Comparison of ENCODE assay signal across 8 cellular contexts in genomic region chr7:128455556-128456254, GRCh38. TPM values are rescaled to one million over a fixed set of nuclear protein-coding genes. Genes with fewer than 3 reads are reported as not detected.
DNase-seq lines count a peak whose midpoint lies in the region; ATAC-seq, FAIRE-seq and TF ChIP-seq lines count a peak whose summit lies in the region.

A gene with protein sequence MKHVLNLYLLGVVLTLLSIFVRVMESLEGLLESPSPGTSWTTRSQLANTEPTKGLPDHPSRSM (plus strand): TSS chr7:128455878. CDS start chr7:128457269, 1,391 bp downstream.

- H3K9me3 Mint-ChIP-seq in CD14-positive monocyte: no peaks in the 10 kb centered on the region

- TF ChIP-seq POLR2A in HepG2 (IDR thresholded peaks at IDR 0.05; ENCODE audit: insufficient read depth in 1 of 2, low read depth in 2 of 2, low read length in 2 of 2): peak; percentile 89 to 96

- H4K20me1 ChIP-seq in HepG2 (ENCODE audit: insufficient read depth, low read length): peaks cover 8% of the 10 kb centered on the region

- no peak for TF ChIP-seq RAD21 in HepG2 (CRISPR knock-in tag; IDR thresholded peaks at IDR 0.05)

- intact Hi-C loops in CD14-positive monocyte (cut with micrococcal nuclease) (loop anchor here (10.0 kb wide), 2 partner anchors 51 to 111 kb away; partner anchors contain the start of genes IMPDH1 (in 2 of the 2) and RBM28 (in 1 of the 2)), HepG2 (cut with micrococcal nuclease; ENCODE audit: unreplicated experiment) (no loop called here)

- 0% methylated on average over 23 of the region's 63 CpGs for WGBS in HepG2 (ENCODE audit: low lambda C conversion rate)

- peak within 1 kb of the TSS; percentile 68 for H3K27ac ChIP-seq in HepG2 (ENCODE audit: extremely low read length, insufficient read depth, low read length)

- H3K9me3 ChIP-seq in HepG2 (ENCODE audit: low read length): no peaks in the 10 kb centered on the region

- BruUV-seq in HepG2 (replicated peaks; lab: Mats Ljungman, UMichigan): TSS peak; percentile 66

- H3K27me3 Mint-ChIP-seq in CD14-positive monocyte (ENCODE audit: low read depth in 3 of 3): peaks cover 0 to 1% (median 0%) of the 10 kb centered on the region in 3 donors

- peaks cover 0 to 3% of the 10 kb centered on the region in 2 experiments; a peak in 1 of 5 replicates for H3K27me3 ChIP-seq in HepG2 (ENCODE audit: control insufficient read depth in 1 of 2, insufficient read depth in 2 of 2, low read length in 2 of 2)

- H3K79me2 ChIP-seq in HepG2 (ENCODE audit: insufficient read depth, low read length): peaks cover 15% of the 10 kb centered on the region

- in situ Hi-C loops in HepG2 (cut with HindIII; ENCODE audit: extremely low pct_ligation_motif_present, low pct_unique_long_range_greater_than_20kb): loop anchor here (5.0 kb wide), 2 partner anchors 33 to 58 kb away; no protein-coding TSS in a partner anchor

- TF ChIP-seq CTCF in CD14-positive monocyte (IDR thresholded peaks at IDR 0.05) (no peak), HepG2 (CRISPR knock-in tag; IDR thresholded peaks at IDR 0.05) (peak; percentile 16; the same call in 1 of the 2 replicates)

- H3K4me2 ChIP-seq in HepG2 (ENCODE audit: low read depth, low read length): peak within 1 kb of the TSS; percentile 91

- TF ChIP-seq EP300 in HepG2 (IDR thresholded peaks at IDR 0.05; ENCODE audit: low read depth in 2 of 2, low read length in 2 of 2) (peak in 1 of 2 experiments; percentile 56; a peak in 2 of 4 replicates), HepG2 (CRISPR knock-in tag; IDR thresholded peaks at IDR 0.05; ENCODE audit: borderline replicate concordance) (0 out of 2 replicates have a peak, but pooled peaks have one; percentile 30)

- no peak for FAIRE-seq in HepG2 (lab: Jason Lieb, UNC)

- peaks cover 3 to 4% of the 10 kb centered on the region in 2 donors for H3K36me3 Mint-ChIP-seq in CD14-positive monocyte

- H3K4me1 Mint-ChIP-seq in CD14-positive monocyte: peaks cover 34% of the 10 kb centered on the region

- DNase-seq in CD14-positive monocyte (ENCODE audit: low spot score): peak; percentile 94
- peak; percentile 87 for DNase-seq in NCI-H748 treated with DMSO at 0.1 percent for 48 hours (lab: John Stamatoyannopoulos, UW)
- peak; percentile 89 to 92 for DNase-seq in activated CD4-positive, alpha-beta T cell treated with anti-CD3 and anti-CD28 coated beads, Interleukin-2, amount 50 U/mL, for 4 hours
- peak; percentile 92 for DNase-seq in dermis blood vessel endothelial cell
- peak; percentile 74 for DNase-seq in HepG2 (ENCODE audit: low spot score)
- DNase-seq in stimulated activated CD4-positive, alpha-beta T cell treated with anti-CD3 and anti-CD28 coated beads, Interleukin-2, amount 100 ng/mL, for 48 hours: peak; percentile 92 to 95

- CTCF ChIA-PET in HepG2 (lab: Yijun Ruan, JAX; ENCODE audit: low intra/inter-chr PET ratio, low total read pairs): interaction anchor here (2.1 kb wide), 1 partner anchor 29 kb away, joined by 6 read pairs; no protein-coding TSS in a partner anchor

- H2AFZ ChIP-seq in HepG2 (ENCODE audit: low read length): no peak within 1 kb of the TSS

- peak within 1 kb of the TSS; percentile 95 to 99 (median 98) for H3K27ac Mint-ChIP-seq in CD14-positive monocyte

- H3K9ac ChIP-seq in HepG2 (ENCODE audit: insufficient read depth, low read depth, low read length): peak within 1 kb of the TSS; percentile 82

- POLR2A ChIA-PET in HepG2 (lab: Yijun Ruan, JAX): interaction anchor here (0.9 to 4.1 kb wide), 10 partner anchors 11 to 47 kb away, joined by 3 to 54 read pairs (median 4); partner anchors contain the start of gene METTL2B

- ATAC-seq in GM19397 (IDR thresholded peaks at IDR 0.05; ENCODE audit: unreplicated experiment) (peak; percentile 93), HG03565 (IDR thresholded peaks at IDR 0.05; ENCODE audit: unreplicated experiment) (peak; percentile 75), HepG2 (peak; percentile 96)

- H3K4me3 ChIP-seq in HepG2 (replicated peaks in 1 of 3; ENCODE audit: insufficient read depth in 1 of 3, low read depth in 2 of 3, low read length in 3 of 3): peak within 1 kb of the TSS; percentile 82 to 96 (median 92)

- peak within 1 kb of the TSS; percentile 89 to 95 for H3K4me3 Mint-ChIP-seq in CD14-positive monocyte

- H3K36me3 ChIP-seq in HepG2 (replicated peaks in 1 of 2; ENCODE audit: control insufficient read depth in 1 of 2, insufficient read depth in 2 of 2, low read length in 2 of 2): no peaks in the 10 kb centered on the region

- H3K4me1 ChIP-seq in HepG2 (ENCODE audit: insufficient read depth, low read length): peaks cover 69% of the 10 kb centered on the region

TF ChIP-seq in HepG2, 621 proteins besides CTCF, POLR2A, EP300 and RAD21 (continues in another document):
- TF ChIP-seq ZNF101 (CRISPR knock-in tag; IDR thresholded peaks at IDR 0.05; ENCODE audit: borderline replicate concordance, low read depth) (no peak), ADNP (CRISPR knock-in tag; IDR thresholded peaks at IDR 0.05) (no peak), NFE2L2 (IDR thresholded peaks at IDR 0.05; ENCODE audit: low read length) (no peak), CENPX (CRISPR knock-in tag; IDR thresholded peaks at IDR 0.05) (no peak), MEF2D (CRISPR knock-in tag; IDR thresholded peaks at IDR 0.05) (peak; percentile 24; the same call in 1 of the 2 replicates), ZNF598 (CRISPR knock-in tag; IDR thresholded peaks at IDR 0.05; ENCODE audit: borderline replicate concordance) (peak; percentile 82; the same call in 1 of the 2 replicates), SATB2 (CRISPR knock-in tag; IDR thresholded peaks at IDR 0.05) (no peak), IRF2 (CRISPR knock-in tag; IDR thresholded peaks at IDR 0.05) (no peak; the same call in 1 of the 2 replicates), NFKB2 (CRISPR knock-in tag; IDR thresholded peaks at IDR 0.05; ENCODE audit: borderline replicate concordance) (peak; percentile 70), SIN3B (IDR thresholded peaks at IDR 0.05; ENCODE audit: low read length) (no peak), MED13 (CRISPR knock-in tag; IDR thresholded peaks at IDR 0.05) (no peak)
- TF ChIP-seq, protein P1, sequence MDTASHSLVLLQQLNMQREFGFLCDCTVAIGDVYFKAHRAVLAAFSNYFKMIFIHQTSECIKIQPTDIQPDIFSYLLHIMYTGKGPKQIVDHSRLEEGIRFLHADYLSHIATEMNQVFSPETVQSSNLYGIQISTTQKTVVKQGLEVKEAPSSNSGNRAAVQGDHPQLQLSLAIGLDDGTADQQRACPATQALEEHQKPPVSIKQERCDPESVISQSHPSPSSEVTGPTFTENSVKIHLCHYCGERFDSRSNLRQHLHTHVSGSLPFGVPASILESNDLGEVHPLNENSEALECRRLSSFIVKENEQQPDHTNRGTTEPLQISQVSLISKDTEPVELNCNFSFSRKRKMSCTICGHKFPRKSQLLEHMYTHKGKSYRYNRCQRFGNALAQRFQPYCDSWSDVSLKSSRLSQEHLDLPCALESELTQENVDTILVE (CRISPR knock-in tag; IDR thresholded peaks at IDR 0.05): no peak
- TF ChIP-seq, protein P2, sequence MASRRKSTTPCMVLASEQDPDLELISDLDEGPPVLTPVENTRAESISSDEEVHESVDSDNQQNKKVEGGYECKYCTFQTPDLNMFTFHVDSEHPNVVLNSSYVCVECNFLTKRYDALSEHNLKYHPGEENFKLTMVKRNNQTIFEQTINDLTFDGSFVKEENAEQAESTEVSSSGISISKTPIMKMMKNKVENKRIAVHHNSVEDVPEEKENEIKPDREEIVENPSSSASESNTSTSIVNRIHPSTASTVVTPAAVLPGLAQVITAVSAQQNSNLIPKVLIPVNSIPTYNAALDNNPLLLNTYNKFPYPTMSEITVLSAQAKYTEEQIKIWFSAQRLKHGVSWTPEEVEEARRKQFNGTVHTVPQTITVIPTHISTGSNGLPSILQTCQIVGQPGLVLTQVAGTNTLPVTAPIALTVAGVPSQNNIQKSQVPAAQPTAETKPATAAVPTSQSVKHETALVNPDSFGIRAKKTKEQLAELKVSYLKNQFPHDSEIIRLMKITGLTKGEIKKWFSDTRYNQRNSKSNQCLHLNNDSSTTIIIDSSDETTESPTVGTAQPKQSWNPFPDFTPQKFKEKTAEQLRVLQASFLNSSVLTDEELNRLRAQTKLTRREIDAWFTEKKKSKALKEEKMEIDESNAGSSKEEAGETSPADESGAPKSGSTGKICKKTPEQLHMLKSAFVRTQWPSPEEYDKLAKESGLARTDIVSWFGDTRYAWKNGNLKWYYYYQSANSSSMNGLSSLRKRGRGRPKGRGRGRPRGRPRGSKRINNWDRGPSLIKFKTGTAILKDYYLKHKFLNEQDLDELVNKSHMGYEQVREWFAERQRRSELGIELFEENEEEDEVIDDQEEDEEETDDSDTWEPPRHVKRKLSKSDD (CRISPR knock-in tag; IDR thresholded peaks at IDR 0.05; ENCODE audit: low read depth): no peak

RNA-seq across cellular contexts. Expression of the gene that starts here (rescaled TPM):
- 1 to 10 TPM; 2.0 to 2.6 TPM for polyA plus RNA-seq in CD14-positive monocyte
- total RNA-seq in dermis blood vessel endothelial cell: 9.3 and 10.9 TPM in 2 replicates
- total RNA-seq in HepG2 (2016; rRNA removed; fragmentation: Illumina TruSeq; extraction: Trizol): 8.6 and 11.1 TPM in 2 replicates
- total RNA-seq in HepG2 (2016; cell fraction: cytosol; rRNA removed; fragmentation: Illumina TruSeq; extraction: Trizol; ENCODE audit: low read depth): 5.5 and 6.1 TPM in 2 replicates
- 9.8 and 10.4 TPM in 2 replicates for total RNA-seq in HepG2 (2016; cell fraction: insoluble cytoplasmic fraction; rRNA removed; fragmentation: Illumina TruSeq; extraction: Trizol)
- total RNA-seq in HepG2 (2016; cell fraction: membrane; rRNA removed; fragmentation: Illumina TruSeq; extraction: Trizol): 9.5 and 9.7 TPM in 2 replicates
- total RNA-seq in HepG2 (2016; cell fraction: nucleus; rRNA removed; fragmentation: Illumina TruSeq; extraction: Trizol): 7.8 and 10.3 TPM in 2 replicates
- polyA plus RNA-seq in HepG2 (2011; rRNA removed): 43.1 and 44.0 TPM in 2 replicates
- 32.3 and 32.9 TPM in 2 replicates for polyA plus RNA-seq in HepG2 (2011; cell fraction: cytosol; rRNA removed)
- 35.8 and 42.7 TPM in 2 replicates for polyA plus RNA-seq in HepG2 (2011; cell fraction: nucleus; rRNA removed)
- 13.1 and 14.9 TPM in 2 replicates for polyA plus RNA-seq in HepG2 (2012)
- polyA plus RNA-seq in HepG2 (2016; cell fraction: cytosol; fragmentation: Illumina TruSeq; extraction: Trizol; ENCODE audit: low read depth): 2.2 and 3.3 TPM in 2 replicates
- 8.9 and 9.4 TPM in 2 replicates for polyA plus RNA-seq in HepG2 (2016; cell fraction: insoluble cytoplasmic fraction; fragmentation: Illumina TruSeq; extraction: Trizol; ENCODE audit: low read depth)
- 4.4 and 4.9 TPM in 2 replicates for polyA plus RNA-seq in HepG2 (2016; cell fraction: membrane; fragmentation: Illumina TruSeq; extraction: Trizol; ENCODE audit: low read depth)
- 10.1 and 10.3 TPM in 2 replicates for polyA plus RNA-seq in HepG2 (2016; cell fraction: nucleus; fragmentation: Illumina TruSeq; extraction: Trizol; ENCODE audit: insufficient read depth, low read depth)
- 30.3 and 48.5 TPM in 2 replicates for polyA minus RNA-seq in HepG2 (2011; rRNA and poly(A)+ RNA removed; ENCODE audit: low replicate concordance)
- 12.9 and 14.9 TPM in 2 replicates for polyA minus RNA-seq in HepG2 (2011; cell fraction: cytosol; rRNA and poly(A)+ RNA removed)
- polyA minus RNA-seq in HepG2 (2011; cell fraction: nucleus; rRNA and poly(A)+ RNA removed): 12.4 and 27.1 TPM in 2 replicates

Comparison
In these comparisons a context has a peak if more than half of its experiments do, and no peak if none do; other contexts are left out.
1. Peak in every context shown above with its lines: DNase-seq, ATAC-seq, H3K4me3 ChIP-seq and H3K27ac ChIP-seq.